8 cellular contexts compared by ENCODE assay signal in genomic region chr6:107489636-107490567, GRCh38. TPM values are rescaled to one million over a fixed set of nuclear protein-coding genes. Genes with fewer than 3 reads are reported as not detected.
DNase-seq lines count a peak whose midpoint lies in the region; ATAC-seq and TF ChIP-seq lines count a peak whose summit lies in the region.

Gene SOBP, plus strand, starts transcription at chr6:107490117. Its CDS starts 500 bp downstream, at chr6:107490617.

- peak within 1 kb of the TSS; percentile 45 for H3K4me3 ChIP-seq in BJ (ENCODE audit: low read depth, low read length)
- H3K4me3 ChIP-seq in left lung, result peak within 1 kb of the TSS; percentile 60 to 66

- H3K27ac ChIP-seq in left lung, result peak within 1 kb of the TSS; percentile 37 to 74

- peaks cover 4 to 46% of the 10 kb centered on the region in 2 donors for H3K4me1 ChIP-seq in left lung

- peaks cover 6% of the 10 kb centered on the region for H3K36me3 Mint-ChIP-seq in activated B cell treated with CpG ODN at 0.5 μM for 24 hours (ENCODE audit: low read depth)
- peaks cover 7% of the 10 kb centered on the region for H3K36me3 Mint-ChIP-seq in dendritic cell treated with granulocyte-macrophage colony-stimulating factor and Interleukin-4, amounts not matched to agents 40 ng/mL and 50 ng/mL, for 4 days (ENCODE audit: low read depth)

- intact Hi-C loops in activated B cell treated with CpG ODN at 0.5 μM for 24 hours (cut with micrococcal nuclease), result loop anchor here (1.0 to 5.0 kb wide), 4 partner anchors 167 to 677 kb away; partner anchors contain the start of gene NR2E1
- intact Hi-C loops in dendritic cell treated with granulocyte-macrophage colony-stimulating factor and Interleukin-4, amounts not matched to agents 40 ng/mL and 50 ng/mL, for 4 days (cut with micrococcal nuclease), result no loop called here
- intact Hi-C loops in left lung (cut with DNase I), result no loop called here

- H3K9me3 Mint-ChIP-seq in activated B cell treated with CpG ODN at 0.5 μM for 24 hours, result no peaks in the 10 kb centered on the region
- H3K9me3 Mint-ChIP-seq in dendritic cell treated with granulocyte-macrophage colony-stimulating factor and Interleukin-4, amounts not matched to agents 40 ng/mL and 50 ng/mL, for 4 days, result no peaks in the 10 kb centered on the region

- peaks cover 28% of the 10 kb centered on the region for H3K27me3 Mint-ChIP-seq in activated B cell treated with CpG ODN at 0.5 μM for 24 hours
- peaks cover 42% of the 10 kb centered on the region for H3K27me3 Mint-ChIP-seq in dendritic cell treated with granulocyte-macrophage colony-stimulating factor and Interleukin-4, amounts not matched to agents 40 ng/mL and 50 ng/mL, for 4 days

- TF ChIP-seq CTCF in BJ (IDR thresholded peaks at IDR 0.05; ENCODE audit: insufficient read depth, low read depth, low read length), result no peak
- no peak for TF ChIP-seq CTCF in activated B cell treated with CpG ODN at 0.5 μM for 24 hours (IDR thresholded peaks at IDR 0.05)
- no peak for TF ChIP-seq CTCF in left lung (IDR thresholded peaks at IDR 0.05)

- peak within 1 kb of the TSS; percentile 90 for H3K4me3 Mint-ChIP-seq in activated B cell treated with CpG ODN at 0.5 μM for 24 hours
- peak within 1 kb of the TSS; percentile 88 for H3K4me3 Mint-ChIP-seq in dendritic cell treated with granulocyte-macrophage colony-stimulating factor and Interleukin-4, amounts not matched to agents 40 ng/mL and 50 ng/mL, for 4 days

- peaks cover 26% of the 10 kb centered on the region for H3K4me1 Mint-ChIP-seq in activated B cell treated with CpG ODN at 0.5 μM for 24 hours
- H3K4me1 Mint-ChIP-seq in dendritic cell treated with granulocyte-macrophage colony-stimulating factor and Interleukin-4, amounts not matched to agents 40 ng/mL and 50 ng/mL, for 4 days (ENCODE audit: low read depth), result peaks cover 33% of the 10 kb centered on the region

- CTCF ChIA-PET in BJ (lab: Yijun Ruan, JAX), result interaction anchor here (0.6 to 1.5 kb wide), 2 partner anchors 8 to 12 kb away, joined by 4 to 5 read pairs; no protein-coding TSS in a partner anchor
- CTCF ChIA-PET in activated B cell treated with CpG ODN at 0.5 μM for 24 hours (lab: Charles Lee), result interaction anchor here (0.7 to 1.4 kb wide), 4 partner anchors 29 to 186 kb away, joined by 3 to 4 read pairs (median 4); no protein-coding TSS in a partner anchor

- DNase-seq in BJ (ENCODE audit: low read depth) (no peak), NCI-H128 (lab: John Stamatoyannopoulos, UW; ENCODE audit: unreplicated experiment) (peak; percentile 43), activated B cell treated with CpG ODN at 0.5 μM for 24 hours (peak; percentile 58), left lung (peak; percentile 60 to 83)
- DNase-seq in stimulated activated CD4-positive, alpha-beta T cell treated with anti-CD3 and anti-CD28 coated beads, Interleukin-4, amount 100 ng/mL, for 1 hour, result peak; percentile 44

- H3K27me3 ChIP-seq in BJ (ENCODE audit: control insufficient read depth, insufficient read depth, low read length) (peaks cover 39% of the 10 kb centered on the region), left lung (peaks cover 7 to 96% of the 10 kb centered on the region in 2 donors)

- H3K36me3 ChIP-seq in BJ (ENCODE audit: control insufficient read depth, insufficient read depth, low read length) (no peaks in the 10 kb centered on the region), left lung (no peaks in the 10 kb centered on the region)

- no peaks in the 10 kb centered on the region for H3K9me3 ChIP-seq in left lung

- ATAC-seq in GM19351 (IDR thresholded peaks at IDR 0.05; ENCODE audit: unreplicated experiment) (peak; percentile 61), activated B cell treated with CpG ODN at 0.5 μM for 24 hours (ENCODE audit: low read depth) (peak; percentile 60), left lung (peak; percentile 60), HG02938 (IDR thresholded peaks at IDR 0.05; ENCODE audit: unreplicated experiment) (no peak)

- peak within 1 kb of the TSS; percentile 63 for H3K27ac Mint-ChIP-seq in activated B cell treated with CpG ODN at 0.5 μM for 24 hours
- H3K27ac Mint-ChIP-seq in dendritic cell treated with granulocyte-macrophage colony-stimulating factor and Interleukin-4, amounts not matched to agents 40 ng/mL and 50 ng/mL, for 4 days, result peak within 1 kb of the TSS; percentile 66

- POLR2A ChIA-PET in BJ (lab: Charles Lee), result no interaction called here
- POLR2A ChIA-PET in activated B cell treated with CpG ODN at 0.5 μM for 24 hours (lab: Charles Lee), result interaction anchor here (0.6 to 4.9 kb wide), 3 partner anchors 30 to 185 kb away, joined by 3 to 39 read pairs (median 4); partner anchors contain the start of gene PDSS2

RNA-seq across cellular contexts. Expression of gene SOBP, which starts in this region (rescaled TPM):
- polyA plus RNA-seq in BJ (2011; rRNA removed), result 0.02 TPM in 1 of 2 replicates, not detected in the other
- 0.05 and 0.15 TPM in 2 replicates for polyA minus RNA-seq in BJ (2011; rRNA and poly(A)+ RNA removed)
- total RNA-seq in activated B cell treated with CpG ODN at 0.5 μM for 24 hours, result 1.1 TPM in 2 replicates
- total RNA-seq in left lung, result 10 to 100 TPM in 1 of 2 donors, 1 to 10 TPM in 1; 6.5 to 11.1 TPM
